In genomic region chr10:59729167-59729566, GRCh38 we compare ENCODE assay signal across 14 cellular contexts. TPM values are rescaled to one million over a fixed set of nuclear protein-coding genes. Genes with fewer than 3 reads are reported as not detected.
"Had no signal": no experiment of that assay in that cellular context is flagged by ENCODE, and none has a peak within 500 bp of the region (broad histone marks: within the 10 kb centered on the region; RNA-seq: fewer than 3 reads in every experiment).

No MANE protein-coding gene starts in this region.

RNA-seq across cellular contexts. Expression of gene MRLN, which starts 24.1 kb away (rescaled TPM):
- total RNA-seq: activated B cell treated with CpG ODN at 0.5 μM for 24 hours; activated CD4-positive, alpha-beta memory T cell treated with anti-CD3 and anti-CD28 coated beads for 36 hours; activated CD8-positive, alpha-beta memory T cell treated with anti-CD3 and anti-CD28 coated beads for 36 hours; activated CD8-positive, alpha-beta T cell treated with anti-CD3 and anti-CD28 coated beads for 36 hours; activated naive CD4-positive, alpha-beta T cell treated with anti-CD3 and anti-CD28 coated beads for 36 hours; activated naive CD4-positive, alpha-beta T cell treated with anti-CD3 and anti-CD28 coated beads, Interleukin-2, amount 50 U/mL, for 72 hours; activated naive CD8-positive, alpha-beta T cell treated with anti-CD3 and anti-CD28 coated beads for 36 hours; activated T-cell treated with anti-CD3 and anti-CD28 coated beads, Interleukin-2, amount 50 U/mL, for 72 hours; adrenal gland; astrocyte; body of pancreas; breast epithelium; cardiac septum had no signal
- polyA plus RNA-seq: aorta had no signal
